Comparison of ENCODE assay signal across 19 cellular contexts in genomic region chr2:115560671-115561070, GRCh38.
DNase-seq lines count a peak whose midpoint lies in the region.
"Had no signal": no experiment of that assay in that cellular context is flagged by ENCODE, and none has a peak within 500 bp of the region (broad histone marks: within the 10 kb centered on the region; RNA-seq: fewer than 3 reads in every experiment).

No MANE protein-coding gene starts in this region.

- DNase-seq in H4 (ENCODE audit: low spot score) (peak; percentile 4), NCI-H460 (ENCODE audit: extremely low read depth, low read depth) (peak; percentile 64), SW480 (ENCODE audit: low spot score) (peak; percentile 11), renal cortical epithelial cell (ENCODE audit: low read depth) (peak; percentile 29), NCI-H226 (no peak), NAMALWA (ENCODE audit: low spot score) (no peak), OCI-M2 (lab: John Stamatoyannopoulos, UW; ENCODE audit: unreplicated experiment) (no peak)
- DNase-seq: CD4-positive, CD25-positive, alpha-beta regulatory T cell; DND-41; GM23248; Karpas-422; MG63; NCI-H1048; NCI-H1417 treated with DMSO at 0.1 percent for 48 hours; NCI-H187; NCI-H524 treated with DMSO at 0.1 percent for 48 hours; NCI-H82; SIG-M5; SK-N-SH had no signal

Comparison
In these comparisons a context has a peak if more than half of its experiments do, and no peak if none do; other contexts are left out.
1. DNase-seq: peak in H4 (single experiment), NCI-H460 (single experiment), SW480 (single experiment) and renal cortical epithelial cell (single experiment); none in NCI-H226 (single experiment), NAMALWA (single experiment) and OCI-M2 (single experiment).